8 cellular contexts compared by ENCODE assay signal in the genomic region with DNA sequence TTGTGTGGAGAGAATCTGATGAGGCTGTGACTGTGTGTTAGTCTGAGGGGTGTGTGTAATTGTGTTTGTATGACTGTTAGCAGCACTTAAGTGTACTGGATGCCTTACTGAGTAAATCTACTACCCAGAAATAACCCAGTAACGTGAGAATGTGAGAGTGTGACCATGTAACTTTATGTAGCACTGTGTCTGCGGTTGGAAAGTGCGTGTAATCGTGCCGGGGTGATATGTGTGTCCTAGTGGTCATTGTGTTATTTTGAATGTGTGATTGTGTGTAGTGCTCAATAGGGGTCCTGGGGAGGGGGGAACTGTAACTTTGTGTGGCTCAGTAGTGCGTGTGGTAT. TPM values are rescaled to one million over a fixed set of nuclear protein-coding genes. Genes with fewer than 3 reads are reported as not detected.
A peak's percentile ranks its signal among the peaks of the same experiment; 100 is the strongest.
DNase-seq lines count a peak whose midpoint lies in the region; ATAC-seq, FAIRE-seq and TF ChIP-seq lines count a peak whose summit lies in the region.

No MANE protein-coding gene starts in this region.

- peaks cover 48% of the 10 kb centered on the region for H3K36me3 Mint-ChIP-seq in activated CD4-positive, alpha-beta T cell treated with anti-CD3 and anti-CD28 coated beads for 36 hours (ENCODE audit: low read depth)
- peaks cover 35% of the 10 kb centered on the region for H3K36me3 Mint-ChIP-seq in activated T-helper 1 cell treated with anti-CD3 and anti-CD28 coated beads, Interleukin-12 subunit alpha, Interleukin-12 subunit beta, Interleukin-2, Interleukin-4 antibody, amounts not matched to agents 30 ng/mL and 10 ng/mL and 1 ng/mL, durations not matched to agents 14 hours and 24 hours and 36 hours (ENCODE audit: low read depth)

- H3K4me1 ChIP-seq in right atrium auricular region: peaks cover 0 to 17% of the 10 kb centered on the region in 2 donors
- peaks cover 2 to 6% of the 10 kb centered on the region in 2 donors for H3K4me1 ChIP-seq in small intestine (ENCODE audit: control insufficient read depth in 2 of 2, insufficient read depth in 1 of 2, low read depth in 1 of 2, low read length in 1 of 2)

- 12 to 24% (median 15%) methylated on average over 6 of the region's 6 CpGs for WGBS in small intestine, 3 donors

- peak; percentile 65 for DNase-seq in activated CD4-positive, alpha-beta T cell treated with anti-CD3 and anti-CD28 coated beads for 36 hours
- DNase-seq in activated CD4-positive, alpha-beta T cell treated with anti-CD3 and anti-CD28 coated beads for 1 hour: no peak
- no peak for DNase-seq in activated T-helper 1 cell treated with anti-CD3 and anti-CD28 coated beads, Interleukin-12 subunit alpha, Interleukin-12 subunit beta, Interleukin-2, Interleukin-4 antibody, amounts not matched to agents 30 ng/mL and 10 ng/mL and 1 ng/mL, durations not matched to agents 14 hours and 24 hours and 36 hours (ENCODE audit: low spot score)
- DNase-seq in right atrium auricular region (ENCODE audit: low spot score) (no peak), small intestine (no peak), COLO829 (ENCODE audit: low spot score) (no peak), UCSD-AML1 (lab: John Stamatoyannopoulos, UW; ENCODE audit: unreplicated experiment) (no peak)

- H3K4me1 Mint-ChIP-seq in activated CD4-positive, alpha-beta T cell treated with anti-CD3 and anti-CD28 coated beads for 36 hours: peaks cover 24% of the 10 kb centered on the region
- peaks cover 20% of the 10 kb centered on the region for H3K4me1 Mint-ChIP-seq in activated T-helper 1 cell treated with anti-CD3 and anti-CD28 coated beads, Interleukin-12 subunit alpha, Interleukin-12 subunit beta, Interleukin-2, Interleukin-4 antibody, amounts not matched to agents 30 ng/mL and 10 ng/mL and 1 ng/mL, durations not matched to agents 14 hours and 24 hours and 36 hours (ENCODE audit: low read depth)

- no peak for TF ChIP-seq CTCF in right atrium auricular region (IDR thresholded peaks at IDR 0.05)

- no peaks in the 10 kb centered on the region for H3K27me3 Mint-ChIP-seq in activated CD4-positive, alpha-beta T cell treated with anti-CD3 and anti-CD28 coated beads for 36 hours
- H3K27me3 Mint-ChIP-seq in activated T-helper 1 cell treated with anti-CD3 and anti-CD28 coated beads, Interleukin-12 subunit alpha, Interleukin-12 subunit beta, Interleukin-2, Interleukin-4 antibody, amounts not matched to agents 30 ng/mL and 10 ng/mL and 1 ng/mL, durations not matched to agents 14 hours and 24 hours and 36 hours (ENCODE audit: insufficient read depth): no peaks in the 10 kb centered on the region

- H3K9me3 ChIP-seq in right atrium auricular region (peaks cover 0 to under 1% of the 10 kb centered on the region in 2 donors), small intestine (ENCODE audit: control insufficient read depth, low read depth) (no peaks in the 10 kb centered on the region)

- intact Hi-C loops in activated CD4-positive, alpha-beta T cell treated with anti-CD3 and anti-CD28 coated beads for 36 hours (cut with DNase I, micrococcal nuclease): loop anchor here (1.0 to 5.0 kb wide), 13 partner anchors 8 to 1101 kb away; a partner anchor contains a TSS
- intact Hi-C loops in activated T-helper 1 cell treated with anti-CD3 and anti-CD28 coated beads, Interleukin-12 subunit alpha, Interleukin-12 subunit beta, Interleukin-2, Interleukin-4 antibody, amounts not matched to agents 30 ng/mL and 10 ng/mL and 1 ng/mL, durations not matched to agents 14 hours and 24 hours and 36 hours (cut with micrococcal nuclease): loop anchor here (1.0 to 10.0 kb wide), 10 partner anchors 152 to 1004 kb away; a partner anchor contains a TSS

- CTCF ChIA-PET in activated CD4-positive, alpha-beta T cell treated with anti-CD3 and anti-CD28 coated beads for 36 hours (lab: Charles Lee): no interaction called here

- H3K27ac Mint-ChIP-seq in activated CD4-positive, alpha-beta T cell treated with anti-CD3 and anti-CD28 coated beads for 36 hours: peak overlapping the region; percentile 99
- H3K27ac Mint-ChIP-seq in activated T-helper 1 cell treated with anti-CD3 and anti-CD28 coated beads, Interleukin-12 subunit alpha, Interleukin-12 subunit beta, Interleukin-2, Interleukin-4 antibody, amounts not matched to agents 30 ng/mL and 10 ng/mL and 1 ng/mL, durations not matched to agents 14 hours and 24 hours and 36 hours: peak overlapping the region; percentile 90

- POLR2A ChIA-PET in activated CD4-positive, alpha-beta T cell treated with anti-CD3 and anti-CD28 coated beads for 36 hours (lab: Charles Lee): no interaction called here

- ATAC-seq in activated CD4-positive, alpha-beta T cell treated with anti-CD3 and anti-CD28 coated beads for 36 hours: peak; percentile 34
- ATAC-seq in GM21515 (IDR thresholded peaks at IDR 0.05; ENCODE audit: unreplicated experiment): no peak

- H3K4me3 Mint-ChIP-seq in activated CD4-positive, alpha-beta T cell treated with anti-CD3 and anti-CD28 coated beads for 36 hours: peak overlapping the region; percentile 93
- peak overlapping the region; percentile 96 for H3K4me3 Mint-ChIP-seq in activated T-helper 1 cell treated with anti-CD3 and anti-CD28 coated beads, Interleukin-12 subunit alpha, Interleukin-12 subunit beta, Interleukin-2, Interleukin-4 antibody, amounts not matched to agents 30 ng/mL and 10 ng/mL and 1 ng/mL, durations not matched to agents 14 hours and 24 hours and 36 hours

- H3K27ac ChIP-seq in right atrium auricular region (peak overlapping the region; percentile 90 to 96), small intestine (ENCODE audit: low read depth in 1 of 2, low read length in 1 of 2) (peak overlapping the region; percentile 66 to 95)

- H3K4me3 ChIP-seq in right atrium auricular region (peak overlapping the region; percentile 80 to 85), small intestine (ENCODE audit: low read depth in 1 of 2, low read length in 2 of 2) (peak overlapping the region; percentile 69 to 93)

- H3K9me3 Mint-ChIP-seq in activated CD4-positive, alpha-beta T cell treated with anti-CD3 and anti-CD28 coated beads for 36 hours (ENCODE audit: low read depth): peaks cover 19% of the 10 kb centered on the region
- H3K9me3 Mint-ChIP-seq in activated T-helper 1 cell treated with anti-CD3 and anti-CD28 coated beads, Interleukin-12 subunit alpha, Interleukin-12 subunit beta, Interleukin-2, Interleukin-4 antibody, amounts not matched to agents 30 ng/mL and 10 ng/mL and 1 ng/mL, durations not matched to agents 14 hours and 24 hours and 36 hours: peaks cover 46% of the 10 kb centered on the region

- no peak for FAIRE-seq in small intestine (lab: Jason Lieb, UNC)

- H3K36me3 ChIP-seq in right atrium auricular region: peaks cover 7% of the 10 kb centered on the region
- H3K36me3 ChIP-seq in small intestine (ENCODE audit: control insufficient read depth in 2 of 2, insufficient read depth in 2 of 2, low read length in 2 of 2): peaks cover 2 to 3% of the 10 kb centered on the region in 2 donors

- H3K27me3 ChIP-seq in right atrium auricular region (no peaks in the 10 kb centered on the region), small intestine (ENCODE audit: control insufficient read depth in 2 of 2, insufficient read depth in 2 of 2, low read length in 2 of 2) (no peaks in the 10 kb centered on the region)

RNA-seq across cellular contexts. Expression of a gene that starts 0.6 kb away (rescaled TPM):
- 1 to 10 TPM; 8.5 to 9.2 TPM for total RNA-seq in activated CD4-positive, alpha-beta T cell treated with anti-CD3 and anti-CD28 coated beads for 36 hours
- total RNA-seq in activated T-helper 1 cell treated with anti-CD3 and anti-CD28 coated beads, Interleukin-12 subunit alpha, Interleukin-12 subunit beta, Interleukin-2, Interleukin-4 antibody, amounts not matched to agents 30 ng/mL and 10 ng/mL and 1 ng/mL, durations not matched to agents 14 hours and 24 hours and 36 hours: 6.3 TPM in 2 replicates
- total RNA-seq in right atrium auricular region: 1 to 10 TPM; 5.3 to 8.3 TPM
- 1 to 10 TPM; 3.6 to 6.0 (median 5.7) TPM for polyA plus RNA-seq in small intestine

RNA-seq across cellular contexts. Expression of a gene that starts 8.2 kb away (rescaled TPM):
- total RNA-seq in activated CD4-positive, alpha-beta T cell treated with anti-CD3 and anti-CD28 coated beads for 36 hours: 10 to 100 TPM; 10.4 to 11.2 TPM
- total RNA-seq in activated T-helper 1 cell treated with anti-CD3 and anti-CD28 coated beads, Interleukin-12 subunit alpha, Interleukin-12 subunit beta, Interleukin-2, Interleukin-4 antibody, amounts not matched to agents 30 ng/mL and 10 ng/mL and 1 ng/mL, durations not matched to agents 14 hours and 24 hours and 36 hours: 1.9 and 3.4 TPM in 2 replicates
- total RNA-seq in right atrium auricular region: 1 to 10 TPM; 6.3 to 7.6 TPM
- 1 to 10 TPM; 1.4 to 4.9 (median 4.0) TPM for polyA plus RNA-seq in small intestine

RNA-seq across cellular contexts. Expression of a gene that starts 46.1 kb away (rescaled TPM):
- total RNA-seq in activated CD4-positive, alpha-beta T cell treated with anti-CD3 and anti-CD28 coated beads for 36 hours: 1 to 10 TPM; 8.7 to 9.8 TPM
- total RNA-seq in activated T-helper 1 cell treated with anti-CD3 and anti-CD28 coated beads, Interleukin-12 subunit alpha, Interleukin-12 subunit beta, Interleukin-2, Interleukin-4 antibody, amounts not matched to agents 30 ng/mL and 10 ng/mL and 1 ng/mL, durations not matched to agents 14 hours and 24 hours and 36 hours: 1.2 and 2.6 TPM in 2 replicates
- 1 to 10 TPM; 7.0 to 9.6 TPM for total RNA-seq in right atrium auricular region
- polyA plus RNA-seq in small intestine: 10 to 100 TPM; 11.7 to 34.9 (median 28.6) TPM
